Comparison of ENCODE assay signal across 1 cellular context in genomic region chr4:141016117-141016798, GRCh38.
TF ChIP-seq lines count a peak whose summit lies in the region.

No MANE protein-coding gene starts in this region.

TF ChIP-seq in GM23338, 12 proteins besides CTCF, POLR2A, EP300 and RAD21 (continued from another document):
- TF ChIP-seq, protein P1, sequence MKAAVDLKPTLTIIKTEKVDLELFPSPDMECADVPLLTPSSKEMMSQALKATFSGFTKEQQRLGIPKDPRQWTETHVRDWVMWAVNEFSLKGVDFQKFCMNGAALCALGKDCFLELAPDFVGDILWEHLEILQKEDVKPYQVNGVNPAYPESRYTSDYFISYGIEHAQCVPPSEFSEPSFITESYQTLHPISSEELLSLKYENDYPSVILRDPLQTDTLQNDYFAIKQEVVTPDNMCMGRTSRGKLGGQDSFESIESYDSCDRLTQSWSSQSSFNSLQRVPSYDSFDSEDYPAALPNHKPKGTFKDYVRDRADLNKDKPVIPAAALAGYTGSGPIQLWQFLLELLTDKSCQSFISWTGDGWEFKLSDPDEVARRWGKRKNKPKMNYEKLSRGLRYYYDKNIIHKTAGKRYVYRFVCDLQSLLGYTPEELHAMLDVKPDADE (IDR thresholded peaks at IDR 0.05), result no peak
